Comparison of ENCODE assay signal across 28 cellular contexts in genomic region chr13:40375522-40376171, GRCh38.
DNase-seq lines count a peak whose midpoint lies in the region; ATAC-seq, FAIRE-seq and TF ChIP-seq lines count a peak whose summit lies in the region.
"Had no signal": no experiment of that assay in that cellular context is flagged by ENCODE, and none has a peak within 500 bp of the region (broad histone marks: within the 10 kb centered on the region; RNA-seq: fewer than 3 reads in every experiment).

No MANE protein-coding gene starts in this region.

- H3K4me2 ChIP-seq in GM23248 (ENCODE audit: unreplicated experiment), result no peak overlapping the region
- H3K4me2 ChIP-seq: PC-9 had no signal

- FAIRE-seq in GM12891 (lab: Jason Lieb, UNC), result no peak

- TF ChIP-seq POLR2A in GM12891 (IDR thresholded peaks at IDR 0.05; ENCODE audit: low read depth, low read length), result no peak

- H3K27me3 ChIP-seq in GM23248 (replicated peaks; ENCODE audit: insufficient read depth) (no peaks in the 10 kb centered on the region), right cardiac atrium (ENCODE audit: control insufficient read depth, insufficient read depth) (no peaks in the 10 kb centered on the region)
- H3K27me3 ChIP-seq: colonic mucosa, suprapubic skin, vagina had no signal

- no peaks in the 10 kb centered on the region for H3F3A ChIP-seq in GM23248 (ENCODE audit: insufficient read depth)

- H3K4me3 ChIP-seq in GM23248, result no peak overlapping the region
- H3K4me3 ChIP-seq in right cardiac atrium (ENCODE audit: low read length), result no peak overlapping the region
- H3K4me3 ChIP-seq: colonic mucosa, PC-9, suprapubic skin, vagina had no signal

- H3K36me3 ChIP-seq in GM23248 (ENCODE audit: low read depth), result no peaks in the 10 kb centered on the region
- H3K36me3 ChIP-seq: colonic mucosa, suprapubic skin, vagina had no signal

- DNase-seq in GM23248, result peak; percentile 12
- DNase-seq in right cardiac atrium, result peak; percentile 68 to 87 (median 70)
- no peak for DNase-seq in sciatic nerve (ENCODE audit: low spot score)
- DNase-seq in GM12891 (ENCODE audit: insufficient read length, low spot score), result no peak
- no peak for DNase-seq in NAMALWA (ENCODE audit: low spot score)
- no peak for DNase-seq in occipital lobe (lab: John Stamatoyannopoulos, UW)
- DNase-seq in NCI-H187 treated with DMSO at 0.1 percent for 48 hours (lab: John Stamatoyannopoulos, UW), result no peak
- DNase-seq: activated CD4-positive, CD25-positive, alpha-beta regulatory T cell; activated naive CD4-positive, alpha-beta T cell treated with anti-CD3 and anti-CD28 coated beads, Interleukin-2, amount 50 U/mL, for 16 hours; anterior cingulate cortex; CD4-positive, CD25-positive, alpha-beta regulatory T cell; colonic mucosa; effector CD8-positive, alpha-beta T cell; Kasumi-1; left colon; naive thymus-derived CD4-positive, alpha-beta T cell; NCI-H1048; NCI-H2029; NK-92 treated with Interleukin-12 subunit alpha and Interleukin-12 subunit beta, amount 100 ng/mL, for 24 hours; PC-9; SIG-M5; stimulated activated CD4-positive, alpha-beta T cell treated with anti-CD3 and anti-CD28 coated beads, Interleukin-4, amount 100 ng/mL, for 24 hours; T-cell had no signal

- in situ Hi-C loops in GM23248 (cut with MboI), result no loop called here

- ATAC-seq in SK-N-SH treated with all-trans-retinoic acid at 6 μM for 48 hours, result peak; percentile 97
- peak; percentile 76 to 89 for ATAC-seq in right cardiac atrium
- ATAC-seq in sciatic nerve, result peak; percentile 42
- ATAC-seq: left colon; naive thymus-derived CD4-positive, alpha-beta T cell; stimulated activated effector memory CD8-positive, alpha-beta T cell treated with anti-CD3 and anti-CD28 coated beads, Interleukin-12 subunit alpha, Interleukin-12 subunit beta, amount 100 ng/mL, for 72 hours; T-cell had no signal

- no peak overlapping the region for H3K9ac ChIP-seq in GM23248

- H3K4me1 ChIP-seq in GM23248 (ENCODE audit: insufficient read depth) (no peaks in the 10 kb centered on the region), right cardiac atrium (ENCODE audit: control insufficient read depth, insufficient read depth, low read length) (peaks cover 2% of the 10 kb centered on the region)
- H3K4me1 ChIP-seq: colonic mucosa had no signal

- no peaks in the 10 kb centered on the region for H3K9me2 ChIP-seq in GM23248 (ENCODE audit: insufficient read depth)

- no peak overlapping the region for H2AFZ ChIP-seq in GM23248
- H2AFZ ChIP-seq: PC-9 had no signal

- H3K9me3 ChIP-seq in GM23248 (ENCODE audit: low read depth) (no peaks in the 10 kb centered on the region), right cardiac atrium (ENCODE audit: control insufficient read depth, low read length) (no peaks in the 10 kb centered on the region)
- H3K9me3 ChIP-seq: colonic mucosa, suprapubic skin, vagina had no signal

- H4K20me1 ChIP-seq in GM23248 (ENCODE audit: insufficient read depth), result no peaks in the 10 kb centered on the region

- no peaks in the 10 kb centered on the region for H3K79me2 ChIP-seq in GM23248 (ENCODE audit: insufficient read depth)

- no peak overlapping the region for H3K27ac ChIP-seq in GM23248
- H3K27ac ChIP-seq in right cardiac atrium (ENCODE audit: low read length), result no peak overlapping the region
- H3K27ac ChIP-seq: colonic mucosa, epithelial cell of prostate, PC-9, suprapubic skin, vagina had no signal

- intact Hi-C loops in right cardiac atrium (cut with DNase I), result no loop called here
- intact Hi-C loops in sciatic nerve (cut with DNase I), result no loop called here

- WGBS in GM23248 (ENCODE audit: low coverage in 1 of 2, low lambda C conversion rate in 2 of 2, missing lambda C conversion rate in 2 of 2), 2 experiments, result 15 to 21% methylated on average over 7 of the region's 7 CpGs
- WGBS in right cardiac atrium, result 48% methylated on average over 7 of the region's 7 CpGs

TF ChIP-seq in SK-N-SH treated with all-trans-retinoic acid at 6 μM for 48 hours, 23 proteins besides CTCF, POLR2A, EP300 and RAD21 (continues in another document):
- TF ChIP-seq CSDC2 (CRISPR knock-in tag; IDR thresholded peaks at IDR 0.05) (no peak), CSRNP3 (CRISPR knock-in tag; IDR thresholded peaks at IDR 0.05) (no peak), PATZ1 (CRISPR knock-in tag; IDR thresholded peaks at IDR 0.05; ENCODE audit: borderline replicate concordance) (no peak), ZFP30 (CRISPR knock-in tag; IDR thresholded peaks at IDR 0.05) (no peak)

TF ChIP-seq in GM12891, 5 proteins besides CTCF, POLR2A, EP300 and RAD21:
- TF ChIP-seq POLR2AphosphoS5 (IDR thresholded peaks at IDR 0.05; ENCODE audit: low read depth, low read length), result no peak
- TF ChIP-seq POU2F2 (IDR thresholded peaks at IDR 0.05; ENCODE audit: low read depth, low read length), result no peak
- no peak for TF ChIP-seq PAX5 (IDR thresholded peaks at IDR 0.05; ENCODE audit: insufficient read depth, low read length, severe bottlenecking)

Comparison
In these comparisons a context has a peak if more than half of its experiments do, and no peak if none do; other contexts are left out.
1. DNase-seq: peak in GM23248 (single experiment) and right cardiac atrium (3 of 3); none in sciatic nerve (single experiment), GM12891 (single experiment), NAMALWA (single experiment), occipital lobe (single experiment) and NCI-H187 treated with DMSO at 0.1 percent for 48 hours (single experiment).
2. ATAC-seq: peak in every context shown above with its lines; median percentile 97 in SK-N-SH treated with all-trans-retinoic acid at 6 μM for 48 hours; 82 in right cardiac atrium; 42 in sciatic nerve.